Comparison of ENCODE assay signal across 8 cellular contexts in the genomic region with DNA sequence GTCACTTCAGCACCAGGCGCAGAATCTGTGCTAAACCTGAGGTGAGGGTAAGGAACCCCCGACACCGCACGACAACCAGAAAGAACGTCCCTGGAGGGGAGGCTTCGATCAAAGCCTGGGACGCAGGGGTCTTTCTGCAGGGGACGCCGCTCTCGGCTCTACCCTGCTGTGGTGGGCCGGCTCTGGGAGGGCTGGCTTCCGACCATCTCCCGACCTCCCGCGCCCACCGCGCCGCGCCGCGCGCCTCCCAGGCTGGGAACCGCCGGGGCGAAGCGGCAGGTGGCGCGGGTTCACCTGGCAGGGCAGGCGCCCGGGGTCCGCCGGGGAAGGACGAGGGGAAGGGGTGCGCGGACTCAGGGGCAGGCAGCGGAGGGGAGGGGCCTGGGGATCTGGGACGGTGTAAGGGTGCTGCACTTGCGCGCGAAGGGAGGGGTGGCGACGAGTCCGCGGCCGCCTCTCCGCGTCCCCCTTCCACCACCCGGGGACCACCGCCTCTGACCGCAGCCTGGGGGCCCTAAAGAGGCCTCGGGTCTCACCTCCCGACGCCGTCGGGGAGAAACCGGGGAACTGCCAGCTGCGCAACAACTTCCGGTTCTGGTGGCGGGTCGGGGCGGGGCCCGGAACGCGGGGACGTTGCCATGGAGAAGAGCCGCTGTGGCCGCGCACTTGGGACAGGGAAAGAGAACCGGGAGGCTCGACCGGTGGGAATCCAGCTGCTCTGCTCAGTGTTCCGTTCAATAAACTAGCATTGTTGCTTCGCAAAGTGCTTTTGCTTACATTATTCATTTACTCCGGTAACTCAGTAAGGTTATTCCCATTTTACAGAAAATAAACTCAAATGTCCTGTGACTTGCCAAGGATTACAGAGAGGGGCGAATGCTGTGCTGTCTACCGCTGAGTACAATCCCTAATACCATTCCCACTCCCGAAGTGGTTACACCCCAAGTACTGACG. TPM values are rescaled to one million over a fixed set of nuclear protein-coding genes. Genes with fewer than 3 reads are reported as not detected.
DNase-seq lines count a peak whose midpoint lies in the region; ATAC-seq, FAIRE-seq and TF ChIP-seq lines count a peak whose summit lies in the region.

Gene ZNF396, minus strand, starts transcription at position 596 of the 954 bp plus-strand sequence. CDS start 3,045 bp downstream, outside the sequence.

- FAIRE-seq in pancreas (lab: Jason Lieb, UNC) = no peak

- 1 to 2% methylated on average over 68 to 78 of the region's 78 CpGs for WGBS in pancreas, 2 donors

- no peaks in the 10 kb centered on the region for H3K4me1 ChIP-seq in cardiac muscle cell (ENCODE audit: low read depth)
- H3K4me1 ChIP-seq in pancreas = no peaks in the 10 kb centered on the region
- H3K4me1 ChIP-seq in tibial artery = peaks cover 0 to 18% (median 7%) of the 10 kb centered on the region in 4 donors

- peak; percentile 77 for ATAC-seq in GM21786 (IDR thresholded peaks at IDR 0.05; ENCODE audit: unreplicated experiment)
- ATAC-seq in SK-N-SH treated with all-trans-retinoic acid at 6 μM for 48 hours = peak; percentile 92
- ATAC-seq in pancreas = peak; percentile 96 to 98 (median 96)

- peak within 1 kb of the TSS; percentile 60 for H3K27ac Mint-ChIP-seq in activated naive CD4-positive, alpha-beta T cell treated with anti-CD3 and anti-CD28 coated beads, Interleukin-2, amount 50 U/mL, for 24 hours

- H3K36me3 Mint-ChIP-seq in activated naive CD4-positive, alpha-beta T cell treated with anti-CD3 and anti-CD28 coated beads, Interleukin-2, amount 50 U/mL, for 24 hours = peaks cover 2% of the 10 kb centered on the region

- no peak for TF ChIP-seq CTCF in cardiac muscle cell (IDR thresholded peaks at IDR 0.05; ENCODE audit: low read depth, low read length)
- TF ChIP-seq CTCF in pancreas (IDR thresholded peaks at IDR 0.05) = no peak
- no peak for TF ChIP-seq CTCF in tibial artery (IDR thresholded peaks at IDR 0.05)

- H3K27me3 ChIP-seq in cardiac muscle cell (no peaks in the 10 kb centered on the region), pancreas (no peaks in the 10 kb centered on the region), tibial artery (no peaks in the 10 kb centered on the region)

- peak within 1 kb of the TSS; percentile 89 for H3K4me3 Mint-ChIP-seq in activated naive CD4-positive, alpha-beta T cell treated with anti-CD3 and anti-CD28 coated beads, Interleukin-2, amount 50 U/mL, for 24 hours

- H3K27me3 Mint-ChIP-seq in activated naive CD4-positive, alpha-beta T cell treated with anti-CD3 and anti-CD28 coated beads, Interleukin-2, amount 50 U/mL, for 24 hours = no peaks in the 10 kb centered on the region

- intact Hi-C loops in pancreas (cut with DNase I) (no loop called here), tibial artery (cut with DNase I; ENCODE audit: low total_unique reads) (no loop called here)

- no peaks in the 10 kb centered on the region for H3K9me3 Mint-ChIP-seq in activated naive CD4-positive, alpha-beta T cell treated with anti-CD3 and anti-CD28 coated beads, Interleukin-2, amount 50 U/mL, for 24 hours

- no peaks in the 10 kb centered on the region for H3K9me3 ChIP-seq in cardiac muscle cell (ENCODE audit: low read depth)
- H3K9me3 ChIP-seq in pancreas = no peaks in the 10 kb centered on the region
- no peaks in the 10 kb centered on the region for H3K9me3 ChIP-seq in tibial artery

- H3K4me3 ChIP-seq in cardiac muscle cell = peak within 1 kb of the TSS; percentile 88
- peak within 1 kb of the TSS; percentile 71 to 95 (median 86) for H3K4me3 ChIP-seq in pancreas
- peak within 1 kb of the TSS; percentile 86 to 98 for H3K4me3 ChIP-seq in tibial artery

- peaks cover 5% of the 10 kb centered on the region for H3K4me1 Mint-ChIP-seq in activated naive CD4-positive, alpha-beta T cell treated with anti-CD3 and anti-CD28 coated beads, Interleukin-2, amount 50 U/mL, for 24 hours

- H3K36me3 ChIP-seq in cardiac muscle cell (no peaks in the 10 kb centered on the region), pancreas (no peaks in the 10 kb centered on the region), tibial artery (no peaks in the 10 kb centered on the region)

- H3K27ac ChIP-seq in cardiac muscle cell (no peak within 1 kb of the TSS), pancreas (peak within 1 kb of the TSS in 3 of 4 donors; percentile 28 to 68 (median 36)), tibial artery (peak within 1 kb of the TSS; percentile 78 to 89)

- DNase-seq in DMS53 treated with DMSO at 0.1 percent for 48 hours (lab: John Stamatoyannopoulos, UW; ENCODE audit: unreplicated experiment) (peak; percentile 42), Kasumi-1 (lab: John Stamatoyannopoulos, UW) (peak; percentile 46 to 51), cardiac muscle cell (ENCODE audit: low read depth in 1 of 2, low spot score in 1 of 2) (peak; percentile 72 to 78), pancreas (peak; percentile 83 to 95 (median 85)), tibial artery (peak; percentile 83 to 90)

TF ChIP-seq in SK-N-SH treated with all-trans-retinoic acid at 6 μM for 48 hours, 23 proteins besides CTCF, POLR2A, EP300 and RAD21 (continues in another document):
- TF ChIP-seq ISL1 (CRISPR knock-in tag; IDR thresholded peaks at IDR 0.05) (no peak), SNAI2 (CRISPR knock-in tag; IDR thresholded peaks at IDR 0.05) (no peak), BACH2 (CRISPR knock-in tag; IDR thresholded peaks at IDR 0.05; ENCODE audit: borderline replicate concordance) (no peak), GLIS3 (CRISPR knock-in tag; IDR thresholded peaks at IDR 0.05) (no peak), RARB (CRISPR knock-in tag; IDR thresholded peaks at IDR 0.05) (no peak), CSDC2 (CRISPR knock-in tag; IDR thresholded peaks at IDR 0.05) (no peak), ZC3H10 (CRISPR knock-in tag; IDR thresholded peaks at IDR 0.05) (no peak), ESRRG (CRISPR knock-in tag; IDR thresholded peaks at IDR 0.05) (no peak), CREB5 (CRISPR knock-in tag; IDR thresholded peaks at IDR 0.05; ENCODE audit: low read depth) (no peak), TOX (CRISPR knock-in tag; IDR thresholded peaks at IDR 0.05; ENCODE audit: borderline replicate concordance) (no peak), ZNF8 (CRISPR knock-in tag; IDR thresholded peaks at IDR 0.05) (peak; percentile 98)
- TF ChIP-seq, protein P1, sequence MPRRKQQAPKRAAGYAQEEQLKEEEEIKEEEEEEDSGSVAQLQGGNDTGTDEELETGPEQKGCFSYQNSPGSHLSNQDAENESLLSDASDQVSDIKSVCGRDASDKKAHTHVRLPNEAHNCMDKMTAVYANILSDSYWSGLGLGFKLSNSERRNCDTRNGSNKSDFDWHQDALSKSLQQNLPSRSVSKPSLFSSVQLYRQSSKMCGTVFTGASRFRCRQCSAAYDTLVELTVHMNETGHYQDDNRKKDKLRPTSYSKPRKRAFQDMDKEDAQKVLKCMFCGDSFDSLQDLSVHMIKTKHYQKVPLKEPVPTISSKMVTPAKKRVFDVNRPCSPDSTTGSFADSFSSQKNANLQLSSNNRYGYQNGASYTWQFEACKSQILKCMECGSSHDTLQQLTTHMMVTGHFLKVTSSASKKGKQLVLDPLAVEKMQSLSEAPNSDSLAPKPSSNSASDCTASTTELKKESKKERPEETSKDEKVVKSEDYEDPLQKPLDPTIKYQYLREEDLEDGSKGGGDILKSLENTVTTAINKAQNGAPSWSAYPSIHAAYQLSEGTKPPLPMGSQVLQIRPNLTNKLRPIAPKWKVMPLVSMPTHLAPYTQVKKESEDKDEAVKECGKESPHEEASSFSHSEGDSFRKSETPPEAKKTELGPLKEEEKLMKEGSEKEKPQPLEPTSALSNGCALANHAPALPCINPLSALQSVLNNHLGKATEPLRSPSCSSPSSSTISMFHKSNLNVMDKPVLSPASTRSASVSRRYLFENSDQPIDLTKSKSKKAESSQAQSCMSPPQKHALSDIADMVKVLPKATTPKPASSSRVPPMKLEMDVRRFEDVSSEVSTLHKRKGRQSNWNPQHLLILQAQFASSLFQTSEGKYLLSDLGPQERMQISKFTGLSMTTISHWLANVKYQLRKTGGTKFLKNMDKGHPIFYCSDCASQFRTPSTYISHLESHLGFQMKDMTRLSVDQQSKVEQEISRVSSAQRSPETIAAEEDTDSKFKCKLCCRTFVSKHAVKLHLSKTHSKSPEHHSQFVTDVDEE (CRISPR knock-in tag; IDR thresholded peaks at IDR 0.05) = no peak
- TF ChIP-seq, protein P2, sequence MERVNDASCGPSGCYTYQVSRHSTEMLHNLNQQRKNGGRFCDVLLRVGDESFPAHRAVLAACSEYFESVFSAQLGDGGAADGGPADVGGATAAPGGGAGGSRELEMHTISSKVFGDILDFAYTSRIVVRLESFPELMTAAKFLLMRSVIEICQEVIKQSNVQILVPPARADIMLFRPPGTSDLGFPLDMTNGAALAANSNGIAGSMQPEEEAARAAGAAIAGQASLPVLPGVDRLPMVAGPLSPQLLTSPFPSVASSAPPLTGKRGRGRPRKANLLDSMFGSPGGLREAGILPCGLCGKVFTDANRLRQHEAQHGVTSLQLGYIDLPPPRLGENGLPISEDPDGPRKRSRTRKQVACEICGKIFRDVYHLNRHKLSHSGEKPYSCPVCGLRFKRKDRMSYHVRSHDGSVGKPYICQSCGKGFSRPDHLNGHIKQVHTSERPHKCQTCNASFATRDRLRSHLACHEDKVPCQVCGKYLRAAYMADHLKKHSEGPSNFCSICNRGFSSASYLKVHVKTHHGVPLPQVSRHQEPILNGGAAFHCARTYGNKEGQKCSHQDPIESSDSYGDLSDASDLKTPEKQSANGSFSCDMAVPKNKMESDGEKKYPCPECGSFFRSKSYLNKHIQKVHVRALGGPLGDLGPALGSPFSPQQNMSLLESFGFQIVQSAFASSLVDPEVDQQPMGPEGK (CRISPR knock-in tag; IDR thresholded peaks at IDR 0.05; ENCODE audit: borderline replicate concordance) = no peak

RNA-seq across cellular contexts. Expression of gene ZNF396, which starts in this region (rescaled TPM):
- total RNA-seq in cardiac muscle cell (2.8 TPM in 2 replicates), pancreas (1 to 10 TPM; 2.1 to 3.8 (median 2.4) TPM)
- polyA plus RNA-seq in cardiac muscle cell (3.8 and 8.2 TPM in 2 replicates), pancreas (1 to 10 TPM; 1.2 to 2.7 TPM)
